2 cellular contexts compared by ENCODE assay signal in genomic region chr6:130197816-130198482, GRCh38. TPM values are rescaled to one million over a fixed set of nuclear protein-coding genes. Genes with fewer than 3 reads are reported as not detected.
"Had no signal": no experiment of that assay in that cellular context is flagged by ENCODE, and none has a peak within 500 bp of the region (broad histone marks: within the 10 kb centered on the region; RNA-seq: fewer than 3 reads in every experiment).

No MANE protein-coding gene starts in this region.

RNA-seq across cellular contexts. Expression of gene SAMD3, which starts 24.8 kb away (rescaled TPM):
- total RNA-seq: ascending aorta, cardiac muscle cell had no signal
- polyA plus RNA-seq: cardiac muscle cell had no signal
